25 cellular contexts compared by ENCODE assay signal in genomic region chr4:158133551-158133950, GRCh38.
"Had no signal": no experiment of that assay in that cellular context is flagged by ENCODE, and none has a peak within 500 bp of the region (broad histone marks: within the 10 kb centered on the region; RNA-seq: fewer than 3 reads in every experiment).

No MANE protein-coding gene starts in this region.

- H3K9me3 Mint-ChIP-seq: nephron; stimulated activated memory B cell treated with anti-CD40 and anti-IgM and Interleukin-4, amounts not matched to agents 10 μg/mL and 1 μg/mL and 100 μg/mL, for 72 hours; stimulated activated naive CD8-positive, alpha-beta T cell treated with anti-CD3 and anti-CD28 coated beads, Interleukin-15, Interleukin-2, amounts not matched to agents 100 ng/mL and 50 ng/mL, for 24 hours had no signal

- DNase-seq: effector CD4-positive, alpha-beta T cell; foreskin fibroblast; glutamatergic neuron; islet precursor cell; left ventricle myocardium inferior; mesendoderm; naive B cell; occipital lobe; pancreas; right lobe of liver; spleen; stimulated activated CD4-positive, alpha-beta T cell treated with anti-CD3 and anti-CD28 coated beads, Interleukin-15, amount 100 ng/mL, for 24 hours; stimulated activated CD4-positive, alpha-beta T cell treated with anti-CD3 and anti-CD28 coated beads, Interleukin-1b, Interleukin-23, amount 100 ng/mL, for 48 hours; stimulated activated CD4-positive, alpha-beta T cell treated with anti-CD3 and anti-CD28 coated beads, Interleukin-4, amount 100 ng/mL, for 24 hours; upper lobe of right lung had no signal

- H3K27ac Mint-ChIP-seq: naive B cell; progenitor cell of endocrine pancreas; stimulated activated memory B cell treated with anti-CD40 and anti-IgM and Interleukin-4, amounts not matched to agents 10 μg/mL and 1 μg/mL and 100 μg/mL, for 72 hours; stimulated activated naive CD8-positive, alpha-beta T cell treated with anti-CD3 and anti-CD28 coated beads, Interleukin-15, Interleukin-2, amounts not matched to agents 100 ng/mL and 50 ng/mL, for 24 hours had no signal

- H3K36me3 ChIP-seq: gastroesophageal sphincter, pancreas, right lobe of liver, spleen, upper lobe of right lung, vagina had no signal

- H3K27me3 ChIP-seq: gastroesophageal sphincter, pancreas, right lobe of liver, spleen, tibial nerve, upper lobe of right lung, vagina had no signal

- H3K27ac ChIP-seq: coronary artery, gastroesophageal sphincter, left ventricle myocardium inferior, pancreas, right lobe of liver, spleen, tibial nerve, upper lobe of right lung, vagina had no signal

- H3K27me3 Mint-ChIP-seq: progenitor cell of endocrine pancreas; stimulated activated memory B cell treated with anti-CD40 and anti-IgM and Interleukin-4, amounts not matched to agents 10 μg/mL and 1 μg/mL and 100 μg/mL, for 72 hours; stimulated activated naive CD8-positive, alpha-beta T cell treated with anti-CD3 and anti-CD28 coated beads, Interleukin-15, Interleukin-2, amounts not matched to agents 100 ng/mL and 50 ng/mL, for 24 hours had no signal

- H3K9me3 ChIP-seq: gastroesophageal sphincter, left ventricle myocardium inferior, pancreas, right lobe of liver, spleen, tibial nerve, upper lobe of right lung, vagina had no signal

- H3K4me1 ChIP-seq: pancreas, right lobe of liver, spleen, upper lobe of right lung had no signal

- H3K4me1 Mint-ChIP-seq: naive B cell; stimulated activated memory B cell treated with anti-CD40 and anti-IgM and Interleukin-4, amounts not matched to agents 10 μg/mL and 1 μg/mL and 100 μg/mL, for 72 hours had no signal

- ATAC-seq: esophagus mucosa; gastroesophageal sphincter; pancreas; right lobe of liver; stimulated activated memory B cell treated with anti-CD40 and anti-IgM and Interleukin-4, amounts not matched to agents 10 μg/mL and 1 μg/mL and 100 μg/mL, for 72 hours; upper lobe of right lung had no signal

- H3K4me3 ChIP-seq: coronary artery, gastroesophageal sphincter, left ventricle myocardium inferior, lung, pancreas, right lobe of liver, spleen, tibial nerve, upper lobe of right lung, vagina had no signal

- H3K4me3 Mint-ChIP-seq: naive B cell; nephron; stimulated activated memory B cell treated with anti-CD40 and anti-IgM and Interleukin-4, amounts not matched to agents 10 μg/mL and 1 μg/mL and 100 μg/mL, for 72 hours; stimulated activated naive CD8-positive, alpha-beta T cell treated with anti-CD3 and anti-CD28 coated beads, Interleukin-15, Interleukin-2, amounts not matched to agents 100 ng/mL and 50 ng/mL, for 24 hours had no signal

- H3K36me3 Mint-ChIP-seq: naive B cell; stimulated activated memory B cell treated with anti-CD40 and anti-IgM and Interleukin-4, amounts not matched to agents 10 μg/mL and 1 μg/mL and 100 μg/mL, for 72 hours had no signal
